In the genomic region with DNA sequence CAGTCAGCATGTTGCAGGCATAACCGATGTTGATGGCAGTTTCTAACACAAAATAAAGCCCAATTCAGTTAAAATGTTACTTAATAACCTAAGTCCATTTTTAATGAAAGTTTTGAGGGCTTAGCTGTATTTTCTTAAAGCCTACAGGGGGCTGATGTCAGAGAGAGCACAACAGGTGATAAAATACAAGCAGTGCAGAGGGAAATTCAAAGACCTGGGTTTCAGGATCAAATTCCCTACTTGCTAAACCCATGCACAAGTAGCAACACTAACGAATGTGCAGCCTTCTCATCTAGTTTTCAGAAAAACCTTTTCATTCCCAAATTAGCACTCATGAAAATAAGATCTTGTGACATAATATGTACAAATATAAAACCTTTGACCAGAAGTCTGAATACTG, we compare ENCODE assay signal across 19 cellular contexts.
DNase-seq lines count a peak whose midpoint lies in the region; TF ChIP-seq lines count a peak whose summit lies in the region.
"Had no signal": no experiment of that assay in that cellular context is flagged by ENCODE, and none has a peak within 500 bp of the region (broad histone marks: within the 10 kb centered on the region; RNA-seq: fewer than 3 reads in every experiment).

No MANE protein-coding gene starts in this region.

- H3K9me3 Mint-ChIP-seq in T-helper 2 cell treated with Interferon-gamma antibody and Interleukin-4, amounts not matched to agents 5 μg/mL and 100 μg/mL, for 36 hours, result peaks cover 5% of the 10 kb centered on the region
- H3K9me3 Mint-ChIP-seq: H9 had no signal

- no peak for DNase-seq in T-helper 2 cell treated with Interferon-gamma antibody and Interleukin-4, amounts not matched to agents 5 μg/mL and 100 μg/mL, for 36 hours (ENCODE audit: low spot score)
- no peak for DNase-seq in T-helper 2 cell
- DNase-seq in LHCN-M2 (ENCODE audit: low read depth), result peak; percentile 32
- DNase-seq in uterus, result no peak
- no peak for DNase-seq in OCI-M1 (lab: John Stamatoyannopoulos, UW)
- DNase-seq in WERI-Rb-1, result no peak
- DNase-seq: 8988T, H9, KBM-7, MM.1S, NCI-H2029 treated with DMSO at 0.1 percent for 48 hours, NCI-H2171, NCI-H226, NCI-H510A, NCI-H69, Peyer's patch, SHP77 treated with DMSO at 0.1 percent for 48 hours, SK-N-SH had no signal

- H3K27me3 Mint-ChIP-seq in T-helper 2 cell treated with Interferon-gamma antibody and Interleukin-4, amounts not matched to agents 5 μg/mL and 100 μg/mL, for 36 hours (ENCODE audit: low read depth), result no peaks in the 10 kb centered on the region

- H3K4me3 ChIP-seq in neutrophil (ENCODE audit: low read depth in 1 of 2, low read length in 1 of 2), result no peak overlapping the region
- H3K4me3 ChIP-seq in uterus, result no peak overlapping the region
- no peak overlapping the region for H3K4me3 ChIP-seq in WERI-Rb-1 (ENCODE audit: low read depth, low read length)
- H3K4me3 ChIP-seq: Peyer's patch had no signal

- peaks cover 1% of the 10 kb centered on the region for H3K4me1 Mint-ChIP-seq in T-helper 2 cell treated with Interferon-gamma antibody and Interleukin-4, amounts not matched to agents 5 μg/mL and 100 μg/mL, for 36 hours (ENCODE audit: low read depth)

- TF ChIP-seq CTCF in neutrophil (IDR thresholded peaks at IDR 0.05), result no peak
- no peak for TF ChIP-seq CTCF in uterus (IDR thresholded peaks at IDR 0.05)
- TF ChIP-seq CTCF in WERI-Rb-1 (IDR thresholded peaks at IDR 0.05; ENCODE audit: low read depth, low read length), result no peak

- no peak overlapping the region for H3K4me3 Mint-ChIP-seq in T-helper 2 cell treated with Interferon-gamma antibody and Interleukin-4, amounts not matched to agents 5 μg/mL and 100 μg/mL, for 36 hours
- H3K4me3 Mint-ChIP-seq: H9 had no signal

- H3K36me3 ChIP-seq in neutrophil (peaks cover 45% of the 10 kb centered on the region), uterus (no peaks in the 10 kb centered on the region), WERI-Rb-1 (no peaks in the 10 kb centered on the region)
- H3K36me3 ChIP-seq: Peyer's patch had no signal

- H3K9me3 ChIP-seq in neutrophil (no peaks in the 10 kb centered on the region), uterus (no peaks in the 10 kb centered on the region), WERI-Rb-1 (ENCODE audit: severe bottlenecking) (no peaks in the 10 kb centered on the region)
- H3K9me3 ChIP-seq: Peyer's patch, SK-N-SH had no signal

- peaks cover 39% of the 10 kb centered on the region for H3K36me3 Mint-ChIP-seq in T-helper 2 cell treated with Interferon-gamma antibody and Interleukin-4, amounts not matched to agents 5 μg/mL and 100 μg/mL, for 36 hours (ENCODE audit: low read depth)

- TF ChIP-seq POLR2A in uterus (IDR thresholded peaks at IDR 0.05), result no peak

- H3K27me3 ChIP-seq in neutrophil (no peaks in the 10 kb centered on the region), uterus (no peaks in the 10 kb centered on the region), WERI-Rb-1 (ENCODE audit: insufficient read depth, low read depth, severe bottlenecking) (no peaks in the 10 kb centered on the region)
- H3K27me3 ChIP-seq: Peyer's patch had no signal

- peak overlapping the region; percentile 33 for H3K27ac Mint-ChIP-seq in T-helper 2 cell treated with Interferon-gamma antibody and Interleukin-4, amounts not matched to agents 5 μg/mL and 100 μg/mL, for 36 hours

- H3K27ac ChIP-seq in neutrophil (peak overlapping the region; percentile 38), uterus (peak overlapping the region; percentile 16 to 19), WERI-Rb-1 (no peak overlapping the region)
- H3K27ac ChIP-seq: Peyer's patch had no signal

- intact Hi-C loops in uterus (cut with DNase I; ENCODE audit: low total_unique reads), result no loop called here

- H3K4me1 ChIP-seq in neutrophil (ENCODE audit: control insufficient read depth in 1 of 2, insufficient read depth in 1 of 2, low read depth in 1 of 2, low read length in 1 of 2) (no peaks in the 10 kb centered on the region), uterus (no peaks in the 10 kb centered on the region)
- H3K4me1 ChIP-seq: Peyer's patch had no signal
